In the genomic region with DNA sequence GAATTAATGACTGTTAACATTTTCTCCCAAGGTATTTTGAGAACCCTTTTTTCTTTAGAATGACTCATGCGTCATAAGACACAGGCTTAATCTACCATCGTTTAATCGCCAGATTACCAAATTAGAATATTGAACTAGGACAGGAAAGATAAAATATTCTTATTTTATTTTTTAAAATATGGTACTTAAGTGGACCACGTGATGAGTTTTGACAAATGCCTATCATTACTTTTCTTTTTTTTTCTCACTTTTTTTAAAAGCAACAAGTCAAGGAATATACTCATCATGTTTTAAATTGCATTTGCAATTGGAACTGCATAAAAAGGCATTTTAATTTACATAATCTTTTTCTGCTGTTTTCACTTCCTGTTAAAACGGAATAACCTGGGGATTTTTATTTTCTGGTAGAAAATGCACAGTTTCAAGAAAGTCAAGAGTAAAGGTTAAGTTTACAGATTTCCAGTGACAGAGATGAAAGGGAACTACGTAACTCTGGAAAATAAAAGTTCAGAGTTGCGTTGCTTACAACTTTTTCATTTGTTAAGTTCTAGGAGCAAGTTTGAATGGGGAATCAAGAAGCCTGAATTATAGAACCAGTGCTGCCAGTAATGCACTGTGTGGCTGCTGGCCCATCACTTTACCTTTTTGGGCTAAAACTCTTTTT, we compare ENCODE assay signal across 11 cellular contexts. TPM values are rescaled to one million over a fixed set of nuclear protein-coding genes. Genes with fewer than 3 reads are reported as not detected.
DNase-seq lines count a peak whose midpoint lies in the region; ATAC-seq, FAIRE-seq and TF ChIP-seq lines count a peak whose summit lies in the region.
"Had no signal": no experiment of that assay in that cellular context is flagged by ENCODE, and none has a peak within 500 bp of the region (broad histone marks: within the 10 kb centered on the region; RNA-seq: fewer than 3 reads in every experiment).

No MANE protein-coding gene starts in this region.

- TF ChIP-seq CTCF in osteoblast (IDR thresholded peaks at IDR 0.05; ENCODE audit: extremely low read depth, low read depth, low read length) (no peak), heart left ventricle (IDR thresholded peaks at IDR 0.05) (no peak)

- no peak overlapping the region for H3K4me3 ChIP-seq in CD4-positive, alpha-beta memory T cell (ENCODE audit: low read length in 2 of 2)
- no peak overlapping the region for H3K4me3 ChIP-seq in osteoblast (ENCODE audit: insufficient read depth, low read length)
- H3K4me3 ChIP-seq in heart left ventricle = no peak overlapping the region

- 77 to 82% (median 80%) methylated on average over 7 of the region's 7 CpGs for WGBS in heart left ventricle, 4 donors

- CTCF ChIA-PET in CD4-positive, alpha-beta memory T cell (lab: Charles Lee; ENCODE audit: partially characterized antibody) = no interaction called here

- no peaks in the 10 kb centered on the region for H3K27me3 ChIP-seq in CD4-positive, alpha-beta memory T cell (ENCODE audit: insufficient read depth, low read length)
- H3K27me3 ChIP-seq in osteoblast (ENCODE audit: insufficient read depth, low read length) (no peaks in the 10 kb centered on the region), heart left ventricle (no peaks in the 10 kb centered on the region)

- no peaks in the 10 kb centered on the region for H3K9me3 ChIP-seq in CD4-positive, alpha-beta memory T cell (ENCODE audit: control insufficient read depth in 1 of 2, low read length in 2 of 2)
- H3K9me3 ChIP-seq in osteoblast (ENCODE audit: low read depth, low read length) (no peaks in the 10 kb centered on the region), heart left ventricle (no peaks in the 10 kb centered on the region)

- H3K27me3 Mint-ChIP-seq in CD4-positive, alpha-beta memory T cell = no peaks in the 10 kb centered on the region
- no peaks in the 10 kb centered on the region for H3K27me3 Mint-ChIP-seq in dendritic cell treated with granulocyte-macrophage colony-stimulating factor and Interleukin-4, amounts not matched to agents 40 ng/mL and 50 ng/mL, for 4 days

- peak overlapping the region in 4 of 8 donors; percentile 25 to 54 (median 46) for H3K4me3 Mint-ChIP-seq in CD4-positive, alpha-beta memory T cell
- H3K4me3 Mint-ChIP-seq in dendritic cell treated with granulocyte-macrophage colony-stimulating factor and Interleukin-4, amounts not matched to agents 40 ng/mL and 50 ng/mL, for 4 days = no peak overlapping the region

- intact Hi-C loops in CD4-positive, alpha-beta memory T cell (cut with micrococcal nuclease) = no loop called here
- intact Hi-C loops in dendritic cell treated with granulocyte-macrophage colony-stimulating factor and Interleukin-4, amounts not matched to agents 40 ng/mL and 50 ng/mL, for 4 days (cut with micrococcal nuclease) = no loop called here
- intact Hi-C loops in heart left ventricle (cut with DNase I) = loop anchor here in 1 of 10 donors (5.0 kb wide), 1 partner anchor 33 kb away; no protein-coding TSS in a partner anchor

- peaks cover 28% of the 10 kb centered on the region for H4K20me1 ChIP-seq in osteoblast (ENCODE audit: insufficient read depth, low read length)

- peak overlapping the region in 6 of 7 donors; percentile 13 to 85 (median 80) for H3K27ac Mint-ChIP-seq in CD4-positive, alpha-beta memory T cell
- peak overlapping the region; percentile 39 for H3K27ac Mint-ChIP-seq in dendritic cell treated with granulocyte-macrophage colony-stimulating factor and Interleukin-4, amounts not matched to agents 40 ng/mL and 50 ng/mL, for 4 days

- no peak overlapping the region for H3K4me2 ChIP-seq in osteoblast (ENCODE audit: insufficient read depth, low read length)

- POLR2A ChIA-PET in CD4-positive, alpha-beta memory T cell (lab: Charles Lee; ENCODE audit: partially characterized antibody) = interaction anchor here (1.5 kb wide), 1 partner anchor 24 kb away, joined by 4 read pairs; no protein-coding TSS in a partner anchor

- no peak overlapping the region for H2AFZ ChIP-seq in osteoblast (ENCODE audit: low read length)

- TF ChIP-seq POLR2A in heart left ventricle (IDR thresholded peaks at IDR 0.05) (no peak), GM12892 (IDR thresholded peaks at IDR 0.05; ENCODE audit: low read depth, low read length) (no peak)

- H3K9me3 Mint-ChIP-seq in CD4-positive, alpha-beta memory T cell = peaks cover 0 to 2% (median 0%) of the 10 kb centered on the region in 8 donors
- H3K9me3 Mint-ChIP-seq in dendritic cell treated with granulocyte-macrophage colony-stimulating factor and Interleukin-4, amounts not matched to agents 40 ng/mL and 50 ng/mL, for 4 days = no peaks in the 10 kb centered on the region

- H3K79me2 ChIP-seq in osteoblast (ENCODE audit: insufficient read depth, low read length) = peaks cover 37% of the 10 kb centered on the region

- H3K27ac ChIP-seq in CD4-positive, alpha-beta memory T cell (ENCODE audit: low read depth, low read length) = no peak overlapping the region
- H3K27ac ChIP-seq in osteoblast (ENCODE audit: low read depth, low read length) (no peak overlapping the region), heart left ventricle (peak overlapping the region in 1 of 12 donors; percentile 70)

- peaks cover 22 to 29% of the 10 kb centered on the region in 2 donors for H3K36me3 Mint-ChIP-seq in CD4-positive, alpha-beta memory T cell
- peaks cover 27% of the 10 kb centered on the region for H3K36me3 Mint-ChIP-seq in dendritic cell treated with granulocyte-macrophage colony-stimulating factor and Interleukin-4, amounts not matched to agents 40 ng/mL and 50 ng/mL, for 4 days (ENCODE audit: low read depth)

- peaks cover 54% of the 10 kb centered on the region for H3K4me1 ChIP-seq in CD4-positive, alpha-beta memory T cell (ENCODE audit: insufficient read depth, low read length)
- H3K4me1 ChIP-seq in osteoblast (ENCODE audit: insufficient read depth, low read length) = peaks cover 35% of the 10 kb centered on the region
- H3K4me1 ChIP-seq in heart left ventricle = peaks cover 0 to 67% (median 30%) of the 10 kb centered on the region in 12 donors

- peaks cover 37 to 72% (median 55%) of the 10 kb centered on the region in 4 donors for H3K4me1 Mint-ChIP-seq in CD4-positive, alpha-beta memory T cell
- peaks cover 19% of the 10 kb centered on the region for H3K4me1 Mint-ChIP-seq in dendritic cell treated with granulocyte-macrophage colony-stimulating factor and Interleukin-4, amounts not matched to agents 40 ng/mL and 50 ng/mL, for 4 days (ENCODE audit: low read depth)

- no peak for FAIRE-seq in GM12892 (lab: Jason Lieb, UNC)

- ATAC-seq in GM19395 (IDR thresholded peaks at IDR 0.05; ENCODE audit: unreplicated experiment) (peak; percentile 48), HG03520 (IDR thresholded peaks at IDR 0.05; ENCODE audit: unreplicated experiment) (peak; percentile 27), heart left ventricle (no peak)

- peaks cover 20% of the 10 kb centered on the region for H3K36me3 ChIP-seq in CD4-positive, alpha-beta memory T cell (ENCODE audit: insufficient read depth, low read length)
- H3K36me3 ChIP-seq in osteoblast (ENCODE audit: insufficient read depth, low read length) (peaks cover 13% of the 10 kb centered on the region), heart left ventricle (peaks cover 0 to 22% (median 17%) of the 10 kb centered on the region in 9 donors)

- DNase-seq in CD4-positive, alpha-beta memory T cell = no peak
- DNase-seq in osteoblast (ENCODE audit: insufficient read length, low spot score, missing footprints) (no peak), DMS79 (lab: John Stamatoyannopoulos, UW) (no peak), heart left ventricle (no peak), GM12892 (ENCODE audit: insufficient read length) (no peak)
- DNase-seq: activated CD4-positive, CD25-positive, alpha-beta regulatory T cell treated with anti-CD3 and anti-CD28 coated beads, Interleukin-2, amount 50 U/mL, for 72 hours; NCI-H1694 had no signal

RNA-seq across cellular contexts. Expression of a gene that starts 23.6 kb away (rescaled TPM):
- total RNA-seq in CD4-positive, alpha-beta memory T cell = 10 to 100 TPM; 28.3 to 29.5 TPM
- 10 to 100 TPM; 35.9 to 48.3 TPM for polyA plus RNA-seq in CD4-positive, alpha-beta memory T cell
- total RNA-seq in osteoblast (35.7 and 36.2 TPM in 2 replicates), heart left ventricle (10 to 100 TPM; 16.9 to 38.7 (median 23.4) TPM)
- polyA plus RNA-seq in heart left ventricle = 10 to 100 TPM in 1 of 2 donors, 1 to 10 TPM in 1; 7.1 to 24.9 TPM
- polyA plus RNA-seq in GM12892 (2012; ENCODE audit: missing spikeins) = 8.0 TPM

RNA-seq across cellular contexts. Expression of a gene that starts 35.6 kb away (rescaled TPM):
- total RNA-seq in CD4-positive, alpha-beta memory T cell = not detected
- polyA plus RNA-seq in CD4-positive, alpha-beta memory T cell = under 1 TPM in 1 of 2 donors, not detected in 1; 0.75 TPM
- total RNA-seq in osteoblast (under 0.01 and 0.29 TPM in 2 replicates), heart left ventricle (under 1 TPM in 2 of 9 donors, not detected in 7; 0.32 to 0.54 TPM)
- polyA plus RNA-seq in heart left ventricle = not detected
- not detected for polyA plus RNA-seq in GM12892 (2012; ENCODE audit: missing spikeins)
- total RNA-seq: RPMI7951 had no signal

Comparison
In these comparisons a context has a peak if more than half of its experiments do, and no peak if none do; other contexts are left out.
1. ATAC-seq: peak in GM19395 (single experiment) and HG03520 (single experiment); none in heart left ventricle (0 of 4).